ENCODE assay signal across 15 cellular contexts in genomic region chr6:57247603-57248002, GRCh38.
"Had no signal": no experiment of that assay in that cellular context is flagged by ENCODE, and none has a peak within 500 bp of the region (broad histone marks: within the 10 kb centered on the region; RNA-seq: fewer than 3 reads in every experiment).

No MANE protein-coding gene starts in this region.

- H3K4me3 ChIP-seq: pancreas, right lobe of liver had no signal

- H3K27ac ChIP-seq: pancreas, right lobe of liver had no signal

- H3K9me3 Mint-ChIP-seq: activated T-helper 1 cell treated with anti-CD3 and anti-CD28 coated beads, Interleukin-12 subunit alpha, Interleukin-12 subunit beta, Interleukin-2, Interleukin-4 antibody, amounts not matched to agents 30 ng/mL and 10 ng/mL and 1 ng/mL, durations not matched to agents 14 hours and 24 hours and 36 hours; endodermal cell; naive thymus-derived CD8-positive, alpha-beta T cell; stimulated activated effector memory CD8-positive, alpha-beta T cell treated with anti-CD3 and anti-CD28 coated beads, Interleukin-12 subunit alpha, Interleukin-12 subunit beta, amount 100 ng/mL, for 72 hours had no signal

- H3K27me3 Mint-ChIP-seq: activated naive CD8-positive, alpha-beta T cell had no signal

- H3K4me1 Mint-ChIP-seq: naive thymus-derived CD8-positive, alpha-beta T cell; stimulated activated effector memory CD8-positive, alpha-beta T cell treated with anti-CD3 and anti-CD28 coated beads, Interleukin-12 subunit alpha, Interleukin-12 subunit beta, amount 100 ng/mL, for 72 hours had no signal

- FAIRE-seq: colon, islet of Langerhans, pancreas had no signal

- DNase-seq: activated CD4-positive, alpha-beta T cell treated with anti-CD3 and anti-CD28 coated beads, Interleukin-2, amount 50 U/mL, for 48 hours; activated T-cell treated with anti-CD3 and anti-CD28 coated beads for 4 hours; endodermal cell; left cardiac atrium; mesendoderm; naive thymus-derived CD8-positive, alpha-beta T cell; pancreas; right lobe of liver; stimulated activated CD4-positive, alpha-beta T cell treated with anti-CD3 and anti-CD28 coated beads, Interleukin-4, amount 100 ng/mL, for 24 hours; SW 1271 had no signal

- H3K27me3 ChIP-seq: pancreas, right lobe of liver had no signal

- H3K4me3 Mint-ChIP-seq: activated naive CD8-positive, alpha-beta T cell; activated T-helper 1 cell treated with anti-CD3 and anti-CD28 coated beads, Interleukin-12 subunit alpha, Interleukin-12 subunit beta, Interleukin-2, Interleukin-4 antibody, amounts not matched to agents 30 ng/mL and 10 ng/mL and 1 ng/mL, durations not matched to agents 14 hours and 24 hours and 36 hours; endodermal cell; naive thymus-derived CD8-positive, alpha-beta T cell; stimulated activated effector memory CD8-positive, alpha-beta T cell treated with anti-CD3 and anti-CD28 coated beads, Interleukin-12 subunit alpha, Interleukin-12 subunit beta, amount 100 ng/mL, for 72 hours had no signal

- H3K4me1 ChIP-seq: pancreas, right lobe of liver had no signal

- H3K27ac Mint-ChIP-seq: activated naive CD8-positive, alpha-beta T cell; activated T-helper 1 cell treated with anti-CD3 and anti-CD28 coated beads, Interleukin-12 subunit alpha, Interleukin-12 subunit beta, Interleukin-2, Interleukin-4 antibody, amounts not matched to agents 30 ng/mL and 10 ng/mL and 1 ng/mL, durations not matched to agents 14 hours and 24 hours and 36 hours; endodermal cell; stimulated activated effector memory CD8-positive, alpha-beta T cell treated with anti-CD3 and anti-CD28 coated beads, Interleukin-12 subunit alpha, Interleukin-12 subunit beta, amount 100 ng/mL, for 72 hours had no signal

- H3K9me3 ChIP-seq: pancreas, right lobe of liver had no signal

- H3K36me3 Mint-ChIP-seq: activated naive CD8-positive, alpha-beta T cell; naive thymus-derived CD8-positive, alpha-beta T cell; stimulated activated effector memory CD8-positive, alpha-beta T cell treated with anti-CD3 and anti-CD28 coated beads, Interleukin-12 subunit alpha, Interleukin-12 subunit beta, amount 100 ng/mL, for 72 hours had no signal

- H3K36me3 ChIP-seq: pancreas, right lobe of liver had no signal
